In the genomic region with DNA sequence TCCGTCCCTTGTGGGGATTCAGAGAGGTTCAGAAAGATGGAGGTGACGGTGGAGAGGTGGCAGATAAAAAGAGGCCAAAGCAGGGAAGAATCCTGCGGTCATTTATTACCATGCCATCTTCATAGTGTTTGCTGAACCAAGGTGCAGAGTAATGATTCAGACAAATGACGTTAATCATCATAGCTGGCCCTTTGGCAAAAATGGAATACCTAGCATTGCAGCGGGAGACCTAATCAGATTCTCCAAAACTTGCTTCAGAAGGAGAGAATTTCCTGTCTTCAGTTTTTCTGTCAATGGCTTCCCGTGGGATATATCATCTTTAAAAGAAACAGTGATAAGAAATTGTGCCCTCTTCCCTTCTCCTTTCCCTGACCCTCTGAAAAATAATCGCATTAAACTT, we compare ENCODE assay signal across 22 cellular contexts.
"Had no signal": no experiment of that assay in that cellular context is flagged by ENCODE, and none has a peak within 500 bp of the region (broad histone marks: within the 10 kb centered on the region; RNA-seq: fewer than 3 reads in every experiment).

No MANE protein-coding gene starts in this region.

- H3K9me3 ChIP-seq: colonic mucosa, esophagus squamous epithelium, gastrocnemius medialis, gastroesophageal sphincter, heart left ventricle, heart right ventricle had no signal

- DNase-seq: colonic mucosa; cortex of kidney; dermis blood vessel endothelial cell; dorsolateral prefrontal cortex; effector CD4-positive, alpha-beta T cell; effector CD8-positive, alpha-beta T cell; effector memory CD4-positive, alpha-beta T cell; effector memory CD8-positive, alpha-beta T cell; endodermal cell; erythroblast; esophagus squamous epithelium; foreskin fibroblast; foreskin keratinocyte; foreskin melanocyte; gastrocnemius medialis; glutamatergic neuron; head of caudate nucleus; heart left ventricle; heart right ventricle had no signal

- H3K27ac Mint-ChIP-seq: dendritic cell treated with granulocyte-macrophage colony-stimulating factor and Interleukin-4, amounts not matched to agents 40 ng/mL and 50 ng/mL, for 4 days; effector memory CD8-positive, alpha-beta T cell; endodermal cell had no signal

- H3K9me3 Mint-ChIP-seq: dendritic cell treated with granulocyte-macrophage colony-stimulating factor and Interleukin-4, amounts not matched to agents 40 ng/mL and 50 ng/mL, for 4 days had no signal

- H3K27me3 Mint-ChIP-seq: dendritic cell treated with granulocyte-macrophage colony-stimulating factor and Interleukin-4, amounts not matched to agents 40 ng/mL and 50 ng/mL, for 4 days; effector memory CD8-positive, alpha-beta T cell had no signal

- H3K4me3 ChIP-seq: colonic mucosa, dorsolateral prefrontal cortex, esophagus squamous epithelium, gastrocnemius medialis, gastroesophageal sphincter, heart left ventricle, heart right ventricle had no signal

- H3K36me3 ChIP-seq: colonic mucosa, esophagus squamous epithelium, gastrocnemius medialis, gastroesophageal sphincter, heart left ventricle, heart right ventricle had no signal

- H3K27ac ChIP-seq: colonic mucosa, dorsolateral prefrontal cortex, epithelial cell of prostate, esophagus squamous epithelium, foreskin keratinocyte, gastrocnemius medialis, gastroesophageal sphincter, heart left ventricle, heart right ventricle had no signal

- H3K27me3 ChIP-seq: colonic mucosa, dorsolateral prefrontal cortex, esophagus squamous epithelium, foreskin keratinocyte, gastrocnemius medialis, gastroesophageal sphincter, heart left ventricle, heart right ventricle had no signal

- H3K4me1 ChIP-seq: colonic mucosa, foreskin keratinocyte, gastrocnemius medialis, heart left ventricle had no signal

- H3K4me3 Mint-ChIP-seq: dendritic cell treated with granulocyte-macrophage colony-stimulating factor and Interleukin-4, amounts not matched to agents 40 ng/mL and 50 ng/mL, for 4 days; effector memory CD8-positive, alpha-beta T cell; endodermal cell had no signal
